ENCODE assay signal across 25 cellular contexts in the genomic region with DNA sequence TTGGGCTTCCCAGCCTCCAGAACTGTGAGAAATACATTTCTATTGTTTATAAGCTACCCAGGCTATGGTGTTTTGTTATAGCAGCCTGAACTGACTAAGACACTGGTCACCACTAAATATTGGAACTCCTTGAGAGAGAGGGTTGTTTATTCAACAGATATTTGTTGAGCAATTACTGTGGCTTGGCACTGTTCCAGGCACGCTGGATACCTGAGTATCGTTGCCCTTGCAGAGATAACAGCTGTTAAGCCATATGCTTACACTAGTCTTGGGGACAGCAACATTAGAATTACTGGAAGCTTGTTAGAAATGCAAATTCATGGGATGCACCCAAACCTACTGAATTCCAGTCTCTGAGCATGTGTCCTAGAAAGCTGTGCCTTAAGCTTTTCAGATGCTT.
DNase-seq lines count a peak whose midpoint lies in the region; ATAC-seq, FAIRE-seq and TF ChIP-seq lines count a peak whose summit lies in the region.
"Had no signal": no experiment of that assay in that cellular context is flagged by ENCODE, and none has a peak within 500 bp of the region (broad histone marks: within the 10 kb centered on the region; RNA-seq: fewer than 3 reads in every experiment).

No MANE protein-coding gene starts in this region.

- H3K4me1 ChIP-seq in K562 (replicated peaks in 1 of 2; ENCODE audit: control insufficient read depth in 2 of 2, insufficient read depth in 2 of 2, low read length in 2 of 2) (no peaks in the 10 kb centered on the region), pancreas (no peaks in the 10 kb centered on the region)

- H3K4me3 ChIP-seq in K562: no peak overlapping the region
- no peak overlapping the region for H3K4me3 ChIP-seq in pancreas

- DNase-seq in NCI-H2171 treated with DMSO at 0.1 percent for 48 hours (lab: John Stamatoyannopoulos, UW) (peak; percentile 27), NCI-H2171 (lab: John Stamatoyannopoulos, UW) (no peak), NCI-H510A (lab: John Stamatoyannopoulos, UW) (peak; percentile 72), NCI-H82 treated with DMSO at 0.1 percent for 48 hours (lab: John Stamatoyannopoulos, UW; ENCODE audit: unreplicated experiment) (peak; percentile 75), K562 (ENCODE audit: extremely low read depth in 1 of 4, low spot score in 3 of 4) (no peak), pancreas (no peak), activated gamma-delta T cell treated with Interleukin-2 at 50 U/mL for 16 hours (no peak)
- DNase-seq: AML-193; C1 segment of cervical spinal cord; Calu3; CD8-positive, alpha-beta T cell; DMS53; GDM1; KG1; NCI-H1092 treated with DMSO at 0.1 percent for 48 hours; NCI-H1694 treated with DMSO at 0.1 percent for 48 hours; NCI-H226; NCI-H524 treated with DMSO at 0.1 percent for 48 hours; PC-3; T-cell had no signal

- H3K9me3 ChIP-seq in K562 (replicated peaks; ENCODE audit: control insufficient read depth, insufficient read depth, low read depth, low read length) (no peaks in the 10 kb centered on the region), pancreas (no peaks in the 10 kb centered on the region)

- in situ Hi-C loops in K562 (cut with MboI): no loop called here

- H3K27ac ChIP-seq in K562 (ENCODE audit: extremely low read depth, low read depth, low read length) (no peak overlapping the region), pancreas (no peak overlapping the region)
- H3K27ac ChIP-seq: HL-60, RWPE1 had no signal

- no TSS peak for BruUV-seq in K562 (replicated peaks; lab: Mats Ljungman, UMichigan)

- H3K4me2 ChIP-seq in K562 (ENCODE audit: insufficient read depth, low read length): no peak overlapping the region

- no peak for TF ChIP-seq RAD21 in K562 (CRISPR knock-in tag; conservative IDR thresholded peaks at IDR 0.05 in 1 of 2, IDR thresholded peaks at IDR 0.05 in 1 of 2)

- H3K9me1 ChIP-seq in K562 (ENCODE audit: control insufficient read depth, insufficient read depth, low read length): no peaks in the 10 kb centered on the region

- H3K36me3 ChIP-seq in K562 (ENCODE audit: control insufficient read depth, insufficient read depth, low read length) (no peaks in the 10 kb centered on the region), pancreas (no peaks in the 10 kb centered on the region)

- no peak overlapping the region for H3K9ac ChIP-seq in K562 (ENCODE audit: insufficient read depth in 1 of 2, low read depth in 2 of 2, low read length in 2 of 2)

- FAIRE-seq in K562 (lab: Jason Lieb, UNC) (no peak), pancreas (lab: Jason Lieb, UNC) (no peak)
- FAIRE-seq: GM18507, H54 had no signal

- CTCF ChIA-PET in K562 (lab: Yijun Ruan, JAX; ENCODE audit: low intra/inter-chr PET ratio): no interaction called here

- H3K79me2 ChIP-seq in K562 (ENCODE audit: control insufficient read depth, insufficient read depth, low read length): no peaks in the 10 kb centered on the region

- intact Hi-C loops in K562 (cut with micrococcal nuclease) (no loop called here), pancreas (cut with DNase I) (no loop called here)

- H4K20me1 ChIP-seq in K562 (replicated peaks; ENCODE audit: control insufficient read depth, insufficient read depth, low read length): no peaks in the 10 kb centered on the region

- H3K27me3 ChIP-seq in K562 (ENCODE audit: control insufficient read depth in 2 of 2, insufficient read depth in 2 of 2, low read length in 2 of 2) (no peaks in the 10 kb centered on the region; a peak in 1 of 5 replicates), pancreas (peaks cover 0 to 7% (median 0%) of the 10 kb centered on the region in 4 donors)

- no peak overlapping the region for H2AFZ ChIP-seq in K562 (ENCODE audit: low read depth, low read length)

- no peak for TF ChIP-seq EP300 in K562 (IDR thresholded peaks at IDR 0.05; ENCODE audit: low read length)

- TF ChIP-seq CTCF in K562 (IDR thresholded peaks at IDR 0.05 in 2 of 3, conservative IDR thresholded peaks at IDR 0.05 in 1 of 3; ENCODE audit: insufficient read depth in 2 of 3, low read depth in 1 of 3, low read length in 3 of 3) (no peak), pancreas (IDR thresholded peaks at IDR 0.05) (no peak)

- POLR2A ChIA-PET in K562 (lab: Yijun Ruan, JAX): no interaction called here

- no peak for ATAC-seq in K562
- ATAC-seq in GM18511 (IDR thresholded peaks at IDR 0.05; ENCODE audit: unreplicated experiment): no peak
- ATAC-seq in pancreas: no peak
- ATAC-seq: CD8-positive, alpha-beta T cell; PC-3; T-cell had no signal

- WGBS in K562 (ENCODE audit: insufficient coverage, low coverage, missing lambda C conversion rate): 0% methylated on average over 2 of the region's 2 CpGs
- 8% methylated on average over 2 of the region's 2 CpGs for WGBS in pancreas, 2 donors

- no peak for TF ChIP-seq POLR2A in K562 (conservative IDR thresholded peaks at IDR 0.05)

TF ChIP-seq in K562, 482 proteins besides CTCF, POLR2A, EP300 and RAD21:
- TF ChIP-seq SMAD2 (IDR thresholded peaks at IDR 0.05; ENCODE audit: low read depth, low read length) (no peak), NFIC (IDR thresholded peaks at IDR 0.05) (peak; percentile 50)

Comparison
In these comparisons a context has a peak if more than half of its experiments do, and no peak if none do; other contexts are left out.
1. DNase-seq: peak in NCI-H2171 treated with DMSO at 0.1 percent for 48 hours (single experiment), NCI-H510A (single experiment) and NCI-H82 treated with DMSO at 0.1 percent for 48 hours (single experiment); none in NCI-H2171 (single experiment), K562 (0 of 4), pancreas (0 of 6) and activated gamma-delta T cell treated with Interleukin-2 at 50 U/mL for 16 hours (single experiment).